8 cellular contexts compared by ENCODE assay signal in genomic region chr4:71045256-71045655, GRCh38.
"Had no signal": no experiment of that assay in that cellular context is flagged by ENCODE, and none has a peak within 500 bp of the region (broad histone marks: within the 10 kb centered on the region; RNA-seq: fewer than 3 reads in every experiment).

No MANE protein-coding gene starts in this region.

- DNase-seq: H9, HCEC 1CT, IMR-90, KBM-7 had no signal

- H2AFZ ChIP-seq: GM23338 had no signal

- H3K27ac ChIP-seq: HL-60 had no signal

- H3K4me2 ChIP-seq: GM23338 had no signal

- FAIRE-seq: H1, H54 had no signal

- ATAC-seq: GM23338 had no signal

- H3K4me3 ChIP-seq: GM23338 had no signal
